ENCODE assay signal across 14 cellular contexts in the genomic region with DNA sequence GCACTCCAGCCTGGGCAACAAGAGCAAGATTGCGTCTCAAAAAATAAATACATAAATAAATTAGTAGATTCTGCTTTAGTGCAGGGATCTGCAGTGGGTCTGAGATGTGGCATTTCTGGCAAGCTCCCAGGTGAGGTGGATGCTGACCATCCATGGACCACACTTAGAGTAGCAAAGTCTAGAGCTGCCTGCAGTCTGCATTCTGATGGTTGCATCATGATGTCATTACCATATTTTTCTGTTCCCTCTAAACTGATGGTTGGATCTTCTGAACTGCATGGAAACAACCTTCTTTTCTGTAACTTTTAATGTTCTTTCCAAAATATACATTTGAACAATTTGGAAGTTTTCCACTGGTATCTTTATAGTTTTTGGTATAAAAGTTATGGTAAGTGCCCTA. TPM values are rescaled to one million over a fixed set of nuclear protein-coding genes. Genes with fewer than 3 reads are reported as not detected.
DNase-seq lines count a peak whose midpoint lies in the region; ATAC-seq and TF ChIP-seq lines count a peak whose summit lies in the region.
"Had no signal": no experiment of that assay in that cellular context is flagged by ENCODE, and none has a peak within 500 bp of the region (broad histone marks: within the 10 kb centered on the region; RNA-seq: fewer than 3 reads in every experiment).

No MANE protein-coding gene starts in this region.

- DNase-seq in SK-N-SH: no peak
- peak; percentile 28 for DNase-seq in GM23248
- no peak for DNase-seq in esophagus squamous epithelium (lab: John Stamatoyannopoulos, UW)
- DNase-seq in NCI-H2081 (lab: John Stamatoyannopoulos, UW): no peak
- no peak for DNase-seq in NOMO-1 treated with DMSO at 0.1 percent for 48 hours (lab: John Stamatoyannopoulos, UW; ENCODE audit: unreplicated experiment)
- DNase-seq: 8988T, midbrain, NCI-H1092 treated with DMSO at 0.1 percent for 48 hours, NCI-H774 had no signal

- peaks cover 12% of the 10 kb centered on the region for H3K4me1 Mint-ChIP-seq in activated naive CD8-positive, alpha-beta T cell (ENCODE audit: low read depth)

- H3K4me2 ChIP-seq in SK-N-SH: no peak overlapping the region
- H3K4me2 ChIP-seq in GM23248 (ENCODE audit: unreplicated experiment): peak overlapping the region; percentile 30
- H3K4me2 ChIP-seq: BLaER1 had no signal

- no peaks in the 10 kb centered on the region for H3K27me3 ChIP-seq in SK-N-SH (ENCODE audit: insufficient read depth)
- no peaks in the 10 kb centered on the region for H3K27me3 ChIP-seq in GM23248 (replicated peaks; ENCODE audit: insufficient read depth)
- H3K27me3 ChIP-seq in esophagus squamous epithelium: peaks cover 0 to 3% (median 0%) of the 10 kb centered on the region in 4 donors
- H3K27me3 ChIP-seq: BLaER1, cardiac muscle cell had no signal

- TF ChIP-seq POLR2A in esophagus squamous epithelium (IDR thresholded peaks at IDR 0.05): no peak

- TF ChIP-seq EP300 in SK-N-SH (IDR thresholded peaks at IDR 0.05; ENCODE audit: borderline replicate concordance in 1 of 2, low read depth in 1 of 2, low read length in 1 of 2): no peak

- TF ChIP-seq RAD21 in SK-N-SH (IDR thresholded peaks at IDR 0.05; ENCODE audit: low read length): no peak

- no peak overlapping the region for H2AFZ ChIP-seq in SK-N-SH (ENCODE audit: low read depth)
- H2AFZ ChIP-seq in GM23248: no peak overlapping the region

- WGBS in SK-N-SH (ENCODE audit: low lambda C conversion rate): 91% methylated on average over 1 of the region's 1 CpG
- WGBS in GM23248 (ENCODE audit: low coverage in 1 of 2, low lambda C conversion rate in 2 of 2, missing lambda C conversion rate in 2 of 2), 2 experiments: 88 to 95% methylated on average over 1 of the region's 1 CpG
- WGBS in esophagus squamous epithelium, 2 donors: 100% methylated on average over 1 of the region's 1 CpG

- no peaks in the 10 kb centered on the region for H3K36me3 Mint-ChIP-seq in activated naive CD8-positive, alpha-beta T cell

- H4K20me1 ChIP-seq in SK-N-SH (ENCODE audit: insufficient read depth) (no peaks in the 10 kb centered on the region), GM23248 (ENCODE audit: insufficient read depth) (no peaks in the 10 kb centered on the region)
- H4K20me1 ChIP-seq: BLaER1 had no signal

- H3K9me3 ChIP-seq in SK-N-SH: no peaks in the 10 kb centered on the region
- no peaks in the 10 kb centered on the region for H3K9me3 ChIP-seq in GM23248 (ENCODE audit: low read depth)
- no peaks in the 10 kb centered on the region for H3K9me3 ChIP-seq in esophagus squamous epithelium
- H3K9me3 ChIP-seq: BLaER1 had no signal

- H3K9me2 ChIP-seq in SK-N-SH (no peaks in the 10 kb centered on the region), GM23248 (ENCODE audit: insufficient read depth) (no peaks in the 10 kb centered on the region; the same call in 1 of the 2 replicates)

- H3F3A ChIP-seq in SK-N-SH (replicated peaks; ENCODE audit: insufficient read depth) (peaks cover 10% of the 10 kb centered on the region), GM23248 (ENCODE audit: insufficient read depth) (peaks cover 17% of the 10 kb centered on the region)

- CTCF ChIA-PET in SK-N-SH (lab: Yijun Ruan, JAX): interaction anchor here (1.4 kb wide), 1 partner anchor 150 kb away, joined by 3 read pairs; no protein-coding TSS in a partner anchor

- no peak overlapping the region for H3K4me3 Mint-ChIP-seq in activated naive CD8-positive, alpha-beta T cell

- intact Hi-C loops in esophagus squamous epithelium (cut with DNase I): no loop called here

- POLR2A ChIA-PET in SK-N-SH (lab: Yijun Ruan, JAX): no interaction called here

- H3K27ac ChIP-seq in SK-N-SH (ENCODE audit: low read depth in 2 of 2, low read length in 1 of 2) (peak overlapping the region in 1 of 2 experiments; percentile 66; a peak in 2 of 4 replicates), GM23248 (peak overlapping the region; percentile 61), esophagus squamous epithelium (peak overlapping the region in 3 of 4 donors; percentile 21 to 79 (median 50))
- H3K27ac ChIP-seq: BLaER1, cardiac muscle cell had no signal

- TF ChIP-seq CTCF in SK-N-SH (IDR thresholded peaks at IDR 0.05) (no peak), esophagus squamous epithelium (IDR thresholded peaks at IDR 0.05) (no peak)

- ATAC-seq in SK-N-SH treated with all-trans-retinoic acid at 6 μM for 48 hours (peak; percentile 20; the same call in 2 of the 3 replicates), GM21528 (IDR thresholded peaks at IDR 0.05; ENCODE audit: low FRiP score, unreplicated experiment) (no peak)

- no peaks in the 10 kb centered on the region for H3K36me3 ChIP-seq in SK-N-SH (replicated peaks in 1 of 2; ENCODE audit: control insufficient read depth in 1 of 2, insufficient read depth in 2 of 2, low read length in 1 of 2)
- no peaks in the 10 kb centered on the region for H3K36me3 ChIP-seq in GM23248 (ENCODE audit: low read depth)
- H3K36me3 ChIP-seq in esophagus squamous epithelium: no peaks in the 10 kb centered on the region
- H3K36me3 ChIP-seq: BLaER1, cardiac muscle cell had no signal

- H3K4me3 ChIP-seq in SK-N-SH (ENCODE audit: low read depth in 2 of 2, low read length in 1 of 2) (no peak overlapping the region), GM23248 (no peak overlapping the region), esophagus squamous epithelium (no peak overlapping the region)
- H3K4me3 ChIP-seq: BLaER1, cardiac muscle cell had no signal

- no peaks in the 10 kb centered on the region for H3K9me3 Mint-ChIP-seq in activated naive CD8-positive, alpha-beta T cell (ENCODE audit: low read depth)

- H3K9ac ChIP-seq in SK-N-SH: no peak overlapping the region
- H3K9ac ChIP-seq in GM23248: no peak overlapping the region
- H3K9ac ChIP-seq: BLaER1 had no signal

- peaks cover 15% of the 10 kb centered on the region for H3K27me3 Mint-ChIP-seq in activated naive CD8-positive, alpha-beta T cell

- H3K79me2 ChIP-seq in SK-N-SH (ENCODE audit: insufficient read depth) (no peaks in the 10 kb centered on the region), GM23248 (ENCODE audit: insufficient read depth) (no peaks in the 10 kb centered on the region)

- in situ Hi-C loops in GM23248 (cut with MboI): no loop called here

- H3K4me1 ChIP-seq in SK-N-SH (ENCODE audit: control insufficient read depth in 1 of 2, insufficient read depth in 2 of 2, low read depth in 1 of 2, low read length in 1 of 2) (peaks cover 0 to 8% of the 10 kb centered on the region in 2 experiments; a peak in 3 of 4 replicates), GM23248 (ENCODE audit: insufficient read depth) (peaks cover 17% of the 10 kb centered on the region), esophagus squamous epithelium (peaks cover 0 to 22% (median 13%) of the 10 kb centered on the region in 3 donors)
- H3K4me1 ChIP-seq: BLaER1 had no signal

- peak overlapping the region; percentile 61 for H3K27ac Mint-ChIP-seq in activated naive CD8-positive, alpha-beta T cell

TF ChIP-seq in SK-N-SH treated with all-trans-retinoic acid at 6 μM for 48 hours, 23 proteins besides CTCF, POLR2A, EP300 and RAD21 (continues in another document):
- no peak for TF ChIP-seq ESRRG (CRISPR knock-in tag; IDR thresholded peaks at IDR 0.05)

TF ChIP-seq in SK-N-SH, 30 proteins besides CTCF, POLR2A, EP300 and RAD21 (continues in another document):
- TF ChIP-seq GABPA (IDR thresholded peaks at IDR 0.05; ENCODE audit: low read depth) (no peak), RXRA (IDR thresholded peaks at IDR 0.05; ENCODE audit: borderline replicate concordance, low read depth) (no peak), RFX5 (IDR thresholded peaks at IDR 0.05; ENCODE audit: low read length) (no peak), CHD2 (IDR thresholded peaks at IDR 0.05; ENCODE audit: low read length, partially characterized antibody) (no peak), TAF1 (IDR thresholded peaks at IDR 0.05; ENCODE audit: borderline replicate concordance, low read depth, low read length) (no peak), USF2 (IDR thresholded peaks at IDR 0.05; ENCODE audit: borderline replicate concordance, low read depth, low read length) (no peak), GATA2 (CRISPR knock-in tag; IDR thresholded peaks at IDR 0.05) (no peak), FOXJ3 (CRISPR knock-in tag; IDR thresholded peaks at IDR 0.05) (no peak), TEAD4 (IDR thresholded peaks at IDR 0.05; ENCODE audit: borderline replicate concordance, insufficient read depth) (no peak), FOXM1 (IDR thresholded peaks at IDR 0.05; ENCODE audit: low read depth) (no peak), SMC3 (IDR thresholded peaks at IDR 0.05; ENCODE audit: low read depth, low read length) (no peak)
- TF ChIP-seq, protein P1, sequence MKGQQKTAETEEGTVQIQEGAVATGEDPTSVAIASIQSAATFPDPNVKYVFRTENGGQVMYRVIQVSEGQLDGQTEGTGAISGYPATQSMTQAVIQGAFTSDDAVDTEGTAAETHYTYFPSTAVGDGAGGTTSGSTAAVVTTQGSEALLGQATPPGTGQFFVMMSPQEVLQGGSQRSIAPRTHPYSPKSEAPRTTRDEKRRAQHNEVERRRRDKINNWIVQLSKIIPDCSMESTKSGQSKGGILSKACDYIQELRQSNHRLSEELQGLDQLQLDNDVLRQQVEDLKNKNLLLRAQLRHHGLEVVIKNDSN (IDR thresholded peaks at IDR 0.05; ENCODE audit: borderline replicate concordance, low read depth): no peak

RNA-seq across cellular contexts. Expression of gene MYL12B, which starts 42.9 kb away (rescaled TPM):
- polyA plus RNA-seq in SK-N-SH (2012; rRNA removed) (555 and 645 TPM in 2 replicates), GM23248 (2016; fragmentation: Nextera tagmentation; extraction: Ambion mirVana) (1,218 and 1,219 TPM in 2 replicates)
- polyA plus RNA-seq in SK-N-SH (2012; cell fraction: cytosol; rRNA removed): 727 and 733 TPM in 2 replicates
- polyA plus RNA-seq in SK-N-SH (2012; cell fraction: nucleus; rRNA removed): 166 and 313 TPM in 2 replicates
- 608 and 614 TPM in 2 replicates for total RNA-seq in GM23248 (2014; rRNA removed; shearing (Covaris generic))
- total RNA-seq in esophagus squamous epithelium: 100 to 1,000 TPM; 362 to 430 (median 386) TPM

RNA-seq across cellular contexts. Expression of gene MYL12A, which starts 57.2 kb away (rescaled TPM):
- polyA plus RNA-seq in SK-N-SH (2012; rRNA removed) (448 and 565 TPM in 2 replicates), GM23248 (2016; fragmentation: Nextera tagmentation; extraction: Ambion mirVana) (1,649 and 1,670 TPM in 2 replicates)
- polyA plus RNA-seq in SK-N-SH (2012; cell fraction: cytosol; rRNA removed): 686 and 851 TPM in 2 replicates
- polyA plus RNA-seq in SK-N-SH (2012; cell fraction: nucleus; rRNA removed): 145 and 283 TPM in 2 replicates
- 748 and 789 TPM in 2 replicates for total RNA-seq in GM23248 (2014; rRNA removed; shearing (Covaris generic))
- 100 to 1,000 TPM; 281 to 361 (median 317) TPM for total RNA-seq in esophagus squamous epithelium
